In the genomic region with DNA sequence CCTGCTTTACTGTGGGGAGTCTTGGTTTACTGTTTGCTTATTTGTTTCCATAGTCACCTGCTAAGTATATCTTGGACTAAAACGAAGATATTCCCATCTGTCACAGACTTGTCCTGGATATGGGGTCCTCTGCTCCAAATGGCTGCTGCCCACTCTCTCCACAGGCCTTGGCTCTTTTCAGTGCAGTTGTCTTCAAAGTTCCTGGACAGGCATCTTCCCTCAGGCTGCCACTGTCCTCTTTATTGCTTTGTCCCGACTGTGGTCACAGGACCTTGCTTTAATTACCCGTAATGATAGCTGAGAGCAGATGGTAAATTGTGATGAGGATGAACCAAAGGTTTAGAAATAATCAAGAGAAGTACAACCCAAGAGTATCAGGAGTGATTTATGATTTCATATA, we compare ENCODE assay signal across 25 cellular contexts.
"Had no signal": no experiment of that assay in that cellular context is flagged by ENCODE, and none has a peak within 500 bp of the region (broad histone marks: within the 10 kb centered on the region; RNA-seq: fewer than 3 reads in every experiment).

No MANE protein-coding gene starts in this region.

- H3K4me1 Mint-ChIP-seq: mesothelial cell of epicardium had no signal

- H3K4me3 Mint-ChIP-seq: mesothelial cell of epicardium; naive thymus-derived CD4-positive, alpha-beta T cell; natural killer cell treated with Interleukin-12 subunit alpha and Interleukin-12 subunit beta and Interleukin-15 and Interleukin-18, amount 100 ng/mL, for 72 hours; stimulated activated naive B cell treated with anti-CD40 and anti-IgM and Interleukin-4, amounts not matched to agents 10 μg/mL and 1 μg/mL and 100 μg/mL, for 72 hours had no signal

- H3K27ac Mint-ChIP-seq: mesothelial cell of epicardium; naive thymus-derived CD4-positive, alpha-beta T cell; natural killer cell treated with Interleukin-12 subunit alpha and Interleukin-12 subunit beta and Interleukin-15 and Interleukin-18, amount 100 ng/mL, for 72 hours; stimulated activated naive B cell treated with anti-CD40 and anti-IgM and Interleukin-4, amounts not matched to agents 10 μg/mL and 1 μg/mL and 100 μg/mL, for 72 hours had no signal

- H3K36me3 Mint-ChIP-seq: mesothelial cell of epicardium; naive thymus-derived CD4-positive, alpha-beta T cell; stimulated activated naive B cell treated with anti-CD40 and anti-IgM and Interleukin-4, amounts not matched to agents 10 μg/mL and 1 μg/mL and 100 μg/mL, for 72 hours had no signal

- H3K27me3 Mint-ChIP-seq: naive thymus-derived CD4-positive, alpha-beta T cell; stimulated activated naive B cell treated with anti-CD40 and anti-IgM and Interleukin-4, amounts not matched to agents 10 μg/mL and 1 μg/mL and 100 μg/mL, for 72 hours had no signal

- DNase-seq: hippocampal formation; kidney; left colon; left lung; mesendoderm; naive thymus-derived CD4-positive, alpha-beta T cell; nucleus accumbens; pancreas; posterior cingulate gyrus; retina; right cardiac atrium; stimulated activated CD4-positive, alpha-beta T cell treated with anti-CD3 and anti-CD28 coated beads, Interleukin-12 subunit alpha, Interleukin-12 subunit beta, amount 100 ng/mL, for 4 hours; stimulated activated CD4-positive, alpha-beta T cell treated with anti-CD3 and anti-CD28 coated beads, Interleukin-15, amount 100 ng/mL, for 24 hours; stimulated activated CD4-positive, alpha-beta T cell treated with anti-CD3 and anti-CD28 coated beads, Interleukin-2, amount 100 ng/mL, for 24 hours; stimulated activated CD4-positive, alpha-beta T cell treated with anti-CD3 and anti-CD28 coated beads, Interleukin-4, amount 100 ng/mL, for 1 hour; stimulated activated naive B cell treated with anti-CD40 and anti-IgM and Interleukin-4, amounts not matched to agents 10 μg/mL and 1 μg/mL and 100 μg/mL, for 72 hours; stimulated activated naive CD8-positive, alpha-beta T cell treated with anti-CD3 and anti-CD28 coated beads, Interleukin-15, Interleukin-2, amounts not matched to agents 100 U/mL and 50 U/mL, for 24 hours; stomach; testis; thyroid gland; transverse colon; upper lobe of left lung had no signal

- ATAC-seq: left colon; left lung; naive thymus-derived CD4-positive, alpha-beta T cell; natural killer cell treated with Interleukin-12 subunit alpha and Interleukin-12 subunit beta and Interleukin-15 and Interleukin-18, amount 100 ng/mL, for 72 hours; pancreas; right cardiac atrium; sciatic nerve; stimulated activated naive B cell treated with anti-CD40 and anti-IgM and Interleukin-4, amounts not matched to agents 10 μg/mL and 1 μg/mL and 100 μg/mL, for 72 hours; stimulated activated naive CD8-positive, alpha-beta T cell treated with anti-CD3 and anti-CD28 coated beads, Interleukin-15, Interleukin-2, amounts not matched to agents 100 U/mL and 50 U/mL, for 24 hours had no signal
